ENCODE assay signal across 11 cellular contexts in the genomic region with DNA sequence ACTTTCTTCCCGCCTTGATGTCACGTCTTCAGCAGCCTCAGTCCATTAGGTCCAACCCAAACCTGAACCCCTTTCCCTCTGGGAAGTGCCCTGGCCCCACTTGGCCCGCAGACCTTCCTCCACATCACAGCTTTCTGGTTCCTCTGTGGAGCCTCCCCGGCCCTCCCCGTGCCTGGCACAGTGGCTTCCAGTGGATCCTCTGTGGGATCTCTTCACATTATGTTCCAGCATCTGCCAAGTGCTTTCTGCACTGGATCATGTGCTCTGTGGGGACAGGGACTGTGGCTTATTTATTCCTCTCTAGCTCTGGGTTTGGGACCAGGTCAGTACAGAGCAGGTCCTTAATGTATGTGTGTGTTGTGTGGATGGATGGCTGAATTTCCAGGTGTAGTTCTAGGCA. TPM values are rescaled to one million over a fixed set of nuclear protein-coding genes. Genes with fewer than 3 reads are reported as not detected.
DNase-seq lines count a peak whose midpoint lies in the region; ATAC-seq, FAIRE-seq and TF ChIP-seq lines count a peak whose summit lies in the region.
"Had no signal": no experiment of that assay in that cellular context is flagged by ENCODE, and none has a peak within 500 bp of the region (broad histone marks: within the 10 kb centered on the region; RNA-seq: fewer than 3 reads in every experiment).

No MANE protein-coding gene starts in this region.

- no peak for ATAC-seq in right cardiac atrium
- peak in 3 of 4 donors; percentile 3 to 74 (median 13) for ATAC-seq in psoas muscle
- ATAC-seq in GM21528 (IDR thresholded peaks at IDR 0.05; ENCODE audit: low FRiP score, unreplicated experiment): no peak
- ATAC-seq in HG03460 (IDR thresholded peaks at IDR 0.05; ENCODE audit: unreplicated experiment): no peak

- H3K36me3 ChIP-seq in psoas muscle (ENCODE audit: insufficient read depth in 1 of 2, low read depth in 1 of 2): peaks cover 4 to 84% of the 10 kb centered on the region in 2 donors
- peaks cover 22 to 39% of the 10 kb centered on the region in 2 donors for H3K36me3 ChIP-seq in small intestine (ENCODE audit: control insufficient read depth in 2 of 2, insufficient read depth in 2 of 2, low read length in 2 of 2)

- H3K27ac ChIP-seq in AG04450 (ENCODE audit: low read depth, low read length): peak overlapping the region; percentile 33
- peak overlapping the region; percentile 97 for H3K27ac ChIP-seq in angular gyrus (ENCODE audit: low read depth, low read length)
- H3K27ac ChIP-seq in right cardiac atrium (ENCODE audit: low read length): peak overlapping the region; percentile 73
- H3K27ac ChIP-seq in psoas muscle: peak overlapping the region; percentile 74
- H3K27ac ChIP-seq in small intestine (ENCODE audit: low read depth in 1 of 2, low read length in 1 of 2): no peak overlapping the region
- H3K27ac ChIP-seq: VCaP had no signal

- DNase-seq in AG04450 (ENCODE audit: low read depth, low spot score): no peak
- peak in 2 of 3 donors; percentile 21 to 53 for DNase-seq in right cardiac atrium
- peak in 1 of 2 donors; percentile 80 for DNase-seq in psoas muscle
- no peak for DNase-seq in NCI-H524 (lab: John Stamatoyannopoulos, UW)
- no peak for DNase-seq in small intestine
- DNase-seq: aorta had no signal

- H3K4me1 ChIP-seq in right cardiac atrium (ENCODE audit: control insufficient read depth, insufficient read depth, low read length) (peaks cover 9% of the 10 kb centered on the region), psoas muscle (peaks cover 74% of the 10 kb centered on the region), small intestine (ENCODE audit: control insufficient read depth in 2 of 2, insufficient read depth in 1 of 2, low read depth in 1 of 2, low read length in 1 of 2) (no peaks in the 10 kb centered on the region)

- TF ChIP-seq CTCF in AG04450 (IDR thresholded peaks at IDR 0.05; ENCODE audit: low read depth, low read length): no peak
- no peak for TF ChIP-seq CTCF in psoas muscle (IDR thresholded peaks at IDR 0.05)

- intact Hi-C loops in right cardiac atrium (cut with DNase I): loop anchor here in 1 of 4 donors (10.0 kb wide), 1 partner anchor 49 kb away; the partner anchor contains the start of genes ACO2 and PHF5A
- intact Hi-C loops in psoas muscle (cut with DNase I): loop anchor here (5.0 kb wide), 2 partner anchors 41 to 66 kb away; partner anchors contain the start of gene TOB2 (in 1 of the 2)

- H3K27me3 ChIP-seq in AG04450 (ENCODE audit: control insufficient read depth, insufficient read depth, low read length) (no peaks in the 10 kb centered on the region), right cardiac atrium (ENCODE audit: control insufficient read depth, insufficient read depth) (no peaks in the 10 kb centered on the region), psoas muscle (ENCODE audit: insufficient read depth in 3 of 3, low read length in 2 of 3) (no peaks in the 10 kb centered on the region), small intestine (ENCODE audit: control insufficient read depth in 2 of 2, insufficient read depth in 2 of 2, low read length in 2 of 2) (no peaks in the 10 kb centered on the region)
- H3K27me3 ChIP-seq: MG63 had no signal

- H3K4me3 ChIP-seq in AG04450 (ENCODE audit: low read depth, low read length): no peak overlapping the region
- no peak overlapping the region for H3K4me3 ChIP-seq in right cardiac atrium (ENCODE audit: low read length)
- H3K4me3 ChIP-seq in psoas muscle: no peak overlapping the region
- no peak overlapping the region for H3K4me3 ChIP-seq in small intestine (ENCODE audit: low read depth in 1 of 2, low read length in 2 of 2)
- H3K4me3 ChIP-seq: MG63 had no signal

- POLR2A ChIA-PET in AG04450 (lab: Yijun Ruan, JAX): interaction anchor here (0.9 to 1.1 kb wide), 2 partner anchors 65 to 132 kb away, joined by 3 to 4 read pairs; partner anchors contain the start of gene TEF

- CTCF ChIA-PET in AG04450 (lab: Charles Lee): interaction anchor here (0.9 to 3.6 kb wide), 2 partner anchors 13 to 110 kb away, joined by 3 to 13 read pairs; no protein-coding TSS in a partner anchor

- H3K9me3 ChIP-seq in AG04450 (ENCODE audit: control insufficient read depth, insufficient read depth, low read length): no peaks in the 10 kb centered on the region
- no peaks in the 10 kb centered on the region for H3K9me3 ChIP-seq in right cardiac atrium (ENCODE audit: control insufficient read depth, low read length)
- no peaks in the 10 kb centered on the region for H3K9me3 ChIP-seq in psoas muscle
- H3K9me3 ChIP-seq in small intestine (ENCODE audit: control insufficient read depth, low read depth): no peaks in the 10 kb centered on the region
- H3K9me3 ChIP-seq: MG63 had no signal

- WGBS in right cardiac atrium: 70% methylated on average over 5 of the region's 5 CpGs
- WGBS in psoas muscle, 3 donors: 29 to 40% (median 31%) methylated on average over 5 of the region's 5 CpGs
- 82 to 88% (median 82%) methylated on average over 5 of the region's 5 CpGs for WGBS in small intestine, 3 donors

- FAIRE-seq in small intestine (lab: Jason Lieb, UNC): no peak

RNA-seq across cellular contexts. Expression of gene POLR3H, which starts 30.9 kb away (rescaled TPM):
- polyA plus RNA-seq in AG04450 (2011; rRNA removed) (36.3 and 41.1 TPM in 2 replicates), right cardiac atrium (24.6 TPM), psoas muscle (10 to 100 TPM; 17.1 to 28.6 (median 17.2) TPM), small intestine (10 to 100 TPM in 1 of 3 donors, 1 to 10 TPM in 2; 2.7 to 18.2 (median 7.8) TPM)
- polyA minus RNA-seq in AG04450 (2011; rRNA and poly(A)+ RNA removed): 26.7 and 28.1 TPM in 2 replicates
- total RNA-seq in right cardiac atrium (10 to 100 TPM; 21.0 to 26.7 (median 25.3) TPM), psoas muscle (10 to 100 TPM; 13.1 to 23.2 (median 18.5) TPM)

RNA-seq across cellular contexts. Expression of gene ACO2, which starts 44.5 kb away (rescaled TPM):
- polyA plus RNA-seq in AG04450 (2011; rRNA removed) (32.2 and 44.4 TPM in 2 replicates), right cardiac atrium (471 TPM), psoas muscle (100 to 1,000 TPM; 346 to 459 (median 402) TPM), small intestine (100 to 1,000 TPM; 126 to 294 (median 216) TPM)
- 34.1 and 49.3 TPM in 2 replicates for polyA minus RNA-seq in AG04450 (2011; rRNA and poly(A)+ RNA removed)
- total RNA-seq in right cardiac atrium (100 to 1,000 TPM; 532 to 611 (median 544) TPM), psoas muscle (100 to 1,000 TPM; 422 to 513 (median 474) TPM)

RNA-seq across cellular contexts. Expression of gene PHF5A, which starts 44.9 kb away (rescaled TPM):
- polyA plus RNA-seq in AG04450 (2011; rRNA removed) (47.9 and 53.8 TPM in 2 replicates), right cardiac atrium (34.6 TPM), psoas muscle (10 to 100 TPM; 34.3 to 79.2 (median 49.0) TPM), small intestine (10 to 100 TPM; 53.0 to 62.7 (median 57.6) TPM)
- 24.9 and 32.2 TPM in 2 replicates for polyA minus RNA-seq in AG04450 (2011; rRNA and poly(A)+ RNA removed)
- total RNA-seq in right cardiac atrium (10 to 100 TPM; 22.4 to 26.0 (median 25.0) TPM), psoas muscle (10 to 100 TPM; 19.9 to 40.0 (median 23.4) TPM)

RNA-seq across cellular contexts. Expression of gene CSDC2, which starts 47.4 kb away (rescaled TPM):
- 12.4 and 21.2 TPM in 2 replicates for polyA plus RNA-seq in AG04450 (2011; rRNA removed)
- polyA minus RNA-seq in AG04450 (2011; rRNA and poly(A)+ RNA removed): 5.6 and 9.4 TPM in 2 replicates
- total RNA-seq in right cardiac atrium: 100 to 1,000 TPM; 274 to 342 (median 287) TPM
- polyA plus RNA-seq in right cardiac atrium: 309 TPM
- total RNA-seq in psoas muscle: 1 to 10 TPM in 1 of 4 donors, under 1 TPM in 3; 0.27 to 1.1 (median 0.77) TPM
- under 1 TPM; 0.60 to 0.69 (median 0.66) TPM for polyA plus RNA-seq in psoas muscle
- polyA plus RNA-seq in small intestine: 1 to 10 TPM in 2 of 3 donors, under 1 TPM in 1; 0.45 to 2.7 (median 2.1) TPM

Comparison
In these comparisons a context has a peak if more than half of its experiments do, and no peak if none do; other contexts are left out.
1. DNase-seq: peak in right cardiac atrium (2 of 3); none in AG04450 (single experiment), NCI-H524 (0 of 2) and small intestine (single experiment).
2. H3K27ac ChIP-seq: peak in AG04450 (single experiment), angular gyrus (single experiment), right cardiac atrium (single experiment) and psoas muscle (single experiment); none in small intestine (0 of 2).
3. ATAC-seq: peak in psoas muscle (3 of 4); none in right cardiac atrium (0 of 2), GM21528 (single experiment) and HG03460 (single experiment).